Comparison of ENCODE assay signal across 11 cellular contexts in the genomic region with DNA sequence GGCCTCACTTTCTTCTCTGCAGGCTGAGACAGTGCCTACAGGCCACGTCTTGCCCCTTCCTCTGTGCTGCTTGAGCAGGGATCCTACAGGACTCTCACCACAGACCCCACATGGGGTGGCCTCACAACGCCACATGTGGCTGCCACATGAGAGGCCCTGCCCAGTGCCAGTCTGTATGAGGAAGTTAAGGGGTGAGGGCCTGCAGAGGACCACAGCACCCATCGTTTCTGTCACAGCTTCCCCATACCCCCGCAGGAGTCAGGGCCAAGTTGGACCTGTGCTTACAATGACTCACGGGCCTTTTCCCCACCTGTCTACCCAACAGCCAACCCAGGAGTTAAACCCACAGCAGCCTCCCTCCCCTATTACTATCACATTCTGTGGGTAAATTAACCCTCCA. TPM values are rescaled to one million over a fixed set of nuclear protein-coding genes. Genes with fewer than 3 reads are reported as not detected.
A peak's percentile ranks its signal among the peaks of the same experiment; 100 is the strongest.
DNase-seq lines count a peak whose midpoint lies in the region; ATAC-seq, FAIRE-seq and TF ChIP-seq lines count a peak whose summit lies in the region.
"Had no signal": no experiment of that assay in that cellular context is flagged by ENCODE, and none has a peak within 500 bp of the region (broad histone marks: within the 10 kb centered on the region; RNA-seq: fewer than 3 reads in every experiment).

No MANE protein-coding gene starts in this region.

- H3K9me3 Mint-ChIP-seq in activated CD8-positive, alpha-beta T cell treated with anti-CD3 and anti-CD28 coated beads for 36 hours: no peaks in the 10 kb centered on the region

- peak overlapping the region; percentile 59 for H3K4me3 Mint-ChIP-seq in activated CD8-positive, alpha-beta T cell treated with anti-CD3 and anti-CD28 coated beads for 36 hours

- no peak overlapping the region for H3K27ac ChIP-seq in A673 (ENCODE audit: low read depth, low read length, poor library complexity, severe bottlenecking)
- H3K27ac ChIP-seq in kidney (ENCODE audit: low read depth in 2 of 2, low read length in 2 of 2): no peak overlapping the region
- H3K27ac ChIP-seq: gastroesophageal sphincter had no signal

- no peaks in the 10 kb centered on the region for H3K27me3 Mint-ChIP-seq in activated CD8-positive, alpha-beta T cell treated with anti-CD3 and anti-CD28 coated beads for 36 hours

- H3K27me3 ChIP-seq in A673 (replicated peaks; ENCODE audit: insufficient read depth, low read depth, low read length, poor library complexity): no peaks in the 10 kb centered on the region
- H3K27me3 ChIP-seq: gastroesophageal sphincter had no signal

- FAIRE-seq in kidney (lab: Jason Lieb, UNC): no peak

- POLR2A ChIA-PET in A673 (lab: Charles Lee; ENCODE audit: low non-redundant PET): no interaction called here
- POLR2A ChIA-PET in activated CD8-positive, alpha-beta T cell treated with anti-CD3 and anti-CD28 coated beads for 36 hours (lab: Charles Lee): interaction anchor here (0.7 to 1.1 kb wide), 3 partner anchors 18 to 26 kb away, joined by 3 to 6 read pairs (median 3); no protein-coding TSS in a partner anchor

- DNase-seq in A673 (ENCODE audit: low spot score) (no peak), kidney (peak; percentile 50), HT-29 (ENCODE audit: low spot score) (no peak), putamen (ENCODE audit: low spot score) (no peak)
- peak; percentile 74 for DNase-seq in activated CD8-positive, alpha-beta T cell treated with anti-CD3 and anti-CD28 coated beads for 36 hours
- no peak for DNase-seq in effector CD8-positive, alpha-beta T cell (lab: John Stamatoyannopoulos, UW)
- DNase-seq: midbrain had no signal

- no peak overlapping the region for H3K4me3 ChIP-seq in A673 (ENCODE audit: low read depth, low read length, poor library complexity, severe bottlenecking)
- no peak overlapping the region for H3K4me3 ChIP-seq in kidney (ENCODE audit: low read length in 2 of 2)
- H3K4me3 ChIP-seq: gastroesophageal sphincter, SK-N-MC had no signal

- no peaks in the 10 kb centered on the region for H3K36me3 ChIP-seq in A673 (ENCODE audit: insufficient read depth, low read length, poor library complexity, severe bottlenecking)
- H3K36me3 ChIP-seq in kidney (ENCODE audit: control insufficient read depth in 1 of 2, insufficient read depth in 2 of 2, low read length in 2 of 2): peaks cover 19 to 28% of the 10 kb centered on the region in 2 donors

- TSS peak; percentile 91 for BruUV-seq in A673 (replicated peaks; lab: Mats Ljungman, UMichigan)

- peak; percentile 68 for ATAC-seq in activated CD8-positive, alpha-beta T cell treated with anti-CD3 and anti-CD28 coated beads for 36 hours
- ATAC-seq in HG02870 (IDR thresholded peaks at IDR 0.05; ENCODE audit: unreplicated experiment): no peak
- ATAC-seq: gastroesophageal sphincter had no signal

- peak overlapping the region; percentile 87 for H3K27ac Mint-ChIP-seq in activated CD8-positive, alpha-beta T cell treated with anti-CD3 and anti-CD28 coated beads for 36 hours

- H3K4me1 ChIP-seq in A673 (ENCODE audit: insufficient read depth, low read length, poor library complexity, severe bottlenecking) (no peaks in the 10 kb centered on the region), kidney (ENCODE audit: control insufficient read depth in 1 of 2, insufficient read depth in 1 of 2, low read depth in 1 of 2, low read length in 2 of 2) (peaks cover 12 to 21% of the 10 kb centered on the region in 2 donors)

- peaks cover 82% of the 10 kb centered on the region for H3K4me1 Mint-ChIP-seq in activated CD8-positive, alpha-beta T cell treated with anti-CD3 and anti-CD28 coated beads for 36 hours (ENCODE audit: low read depth)

- peaks cover 73% of the 10 kb centered on the region for H3K36me3 Mint-ChIP-seq in activated CD8-positive, alpha-beta T cell treated with anti-CD3 and anti-CD28 coated beads for 36 hours (ENCODE audit: low read depth)

- H3K9ac ChIP-seq in kidney (ENCODE audit: low read length in 2 of 2): no peak overlapping the region

- H3K9me3 ChIP-seq in A673 (ENCODE audit: low read depth, low read length, poor library complexity, severe bottlenecking): no peaks in the 10 kb centered on the region
- no peaks in the 10 kb centered on the region for H3K9me3 ChIP-seq in kidney (ENCODE audit: control insufficient read depth in 1 of 2, low read length in 2 of 2)
- H3K9me3 ChIP-seq: gastroesophageal sphincter had no signal

- CTCF ChIA-PET in A673 (lab: Charles Lee): no interaction called here
- CTCF ChIA-PET in activated CD8-positive, alpha-beta T cell treated with anti-CD3 and anti-CD28 coated beads for 36 hours (lab: Charles Lee): interaction anchor here (0.6 to 2.5 kb wide), 2 partner anchors 25 to 59 kb away, joined by 3 to 6 read pairs; a partner anchor contains a TSS

- peak; percentile 12 for TF ChIP-seq POLR2A in GM19193 (IDR thresholded peaks at IDR 0.05; ENCODE audit: extremely low read depth, insufficient read depth, insufficient read length)

- intact Hi-C loops in A673 (cut with micrococcal nuclease; ENCODE audit: unreplicated experiment): no loop called here
- intact Hi-C loops in activated CD8-positive, alpha-beta T cell treated with anti-CD3 and anti-CD28 coated beads for 36 hours (cut with micrococcal nuclease): loop anchor here (5.0 kb wide), 1 partner anchor 59 kb away; a partner anchor contains a TSS
- intact Hi-C loops in kidney (cut with DNase I): no loop called here

- no peak for TF ChIP-seq CTCF in A673 (conservative IDR thresholded peaks at IDR 0.05; ENCODE audit: low read depth, low read length)
- TF ChIP-seq CTCF in activated CD8-positive, alpha-beta T cell treated with anti-CD3 and anti-CD28 coated beads for 36 hours (IDR thresholded peaks at IDR 0.05): no peak
- TF ChIP-seq CTCF in kidney (IDR thresholded peaks at IDR 0.05; ENCODE audit: borderline replicate concordance, extremely low read depth, insufficient read depth): no peak

RNA-seq across cellular contexts. Expression of a gene that starts 2.9 kb away (rescaled TPM):
- total RNA-seq in A673 (2021) (5.0 and 5.3 TPM in 2 replicates), kidney (5.6 TPM)
- 10 to 100 TPM; 26.9 to 32.5 TPM for total RNA-seq in activated CD8-positive, alpha-beta T cell treated with anti-CD3 and anti-CD28 coated beads for 36 hours
- polyA plus RNA-seq in kidney (ENCODE audit: insufficient read depth, low read depth, low replicate concordance): 3.5 TPM
- 5.5 and 5.8 TPM in 2 replicates for total RNA-seq in HT-29 (2014; rRNA removed; shearing (Covaris generic))

RNA-seq across cellular contexts. Expression of a gene that starts 6.1 kb away (rescaled TPM):
- 18.0 and 20.8 TPM in 2 replicates for total RNA-seq in A673 (2021)
- total RNA-seq in activated CD8-positive, alpha-beta T cell treated with anti-CD3 and anti-CD28 coated beads for 36 hours: 10 to 100 TPM; 78.8 to 80.5 TPM
- 48.8 TPM for total RNA-seq in kidney
- 85.9 TPM for polyA plus RNA-seq in kidney (ENCODE audit: insufficient read depth, low read depth, low replicate concordance)
- 61.0 and 66.7 TPM in 2 replicates for total RNA-seq in HT-29 (2014; rRNA removed; shearing (Covaris generic))

RNA-seq across cellular contexts. Expression of a gene that starts 6.2 kb away (rescaled TPM):
- total RNA-seq in A673 (2021): not detected in 2 replicates
- total RNA-seq in activated CD8-positive, alpha-beta T cell treated with anti-CD3 and anti-CD28 coated beads for 36 hours: not detected
- total RNA-seq in kidney: not detected
- polyA plus RNA-seq in kidney (ENCODE audit: insufficient read depth, low read depth, low replicate concordance): not detected
- total RNA-seq in HT-29 (2014; rRNA removed; shearing (Covaris generic)): not detected in 2 replicates

RNA-seq across cellular contexts. Expression of a gene that starts 41.5 kb away (rescaled TPM):
- not detected in 2 replicates for total RNA-seq in A673 (2021)
- 1 to 10 TPM; 1.3 to 1.6 TPM for total RNA-seq in activated CD8-positive, alpha-beta T cell treated with anti-CD3 and anti-CD28 coated beads for 36 hours
- 0.47 TPM for total RNA-seq in kidney
- 0.80 TPM for polyA plus RNA-seq in kidney (ENCODE audit: insufficient read depth, low read depth, low replicate concordance)
- not detected in 2 replicates for total RNA-seq in HT-29 (2014; rRNA removed; shearing (Covaris generic))

RNA-seq across cellular contexts. Expression of a gene that starts 53.3 kb away (rescaled TPM):
- total RNA-seq in A673 (2021): not detected in 2 replicates
- not detected for total RNA-seq in activated CD8-positive, alpha-beta T cell treated with anti-CD3 and anti-CD28 coated beads for 36 hours
- not detected for total RNA-seq in kidney
- not detected for polyA plus RNA-seq in kidney (ENCODE audit: insufficient read depth, low read depth, low replicate concordance)
- total RNA-seq in HT-29 (2014; rRNA removed; shearing (Covaris generic)): not detected in 2 replicates
- total RNA-seq: gastroesophageal sphincter had no signal

Comparison
In these comparisons a context has a peak if more than half of its experiments do, and no peak if none do; other contexts are left out.
1. DNase-seq: peak in activated CD8-positive, alpha-beta T cell treated with anti-CD3 and anti-CD28 coated beads for 36 hours (single experiment) and kidney (single experiment); none in A673 (single experiment), HT-29 (single experiment), putamen (single experiment) and effector CD8-positive, alpha-beta T cell (single experiment).